ENCODE assay signal across 8 cellular contexts in genomic region chr2:191571163-191571769, GRCh38.
DNase-seq lines count a peak whose midpoint lies in the region; ATAC-seq, FAIRE-seq and TF ChIP-seq lines count a peak whose summit lies in the region.

No MANE protein-coding gene starts in this region.

- intact Hi-C loops in MCF 10A (cut with micrococcal nuclease), result loop anchor here (1.0 kb wide), 1 partner anchor 120 kb away; no protein-coding TSS in a partner anchor
- intact Hi-C loops in ovary (cut with DNase I), result no loop called here

- CTCF ChIA-PET in MCF 10A (lab: Yijun Ruan, JAX), result interaction anchor here (0.6 to 2.1 kb wide), 4 partner anchors 56 to 1248 kb away, joined by 3 to 9 read pairs (median 3); no protein-coding TSS in a partner anchor

- POLR2A ChIA-PET in MCF 10A (lab: Yijun Ruan, JAX), result interaction anchor here (0.6 to 4.0 kb wide), 10 partner anchors 16 to 235 kb away, joined by 3 to 14 read pairs (median 4); no protein-coding TSS in a partner anchor

- H3K27me3 ChIP-seq in liver (ENCODE audit: control insufficient read depth in 4 of 4, insufficient read depth in 4 of 4, low read length in 3 of 4) (no peaks in the 10 kb centered on the region), ovary (no peaks in the 10 kb centered on the region)

- peak; percentile 64 to 79 for TF ChIP-seq RAD21 in liver (IDR thresholded peaks at IDR 0.05)

- no peaks in the 10 kb centered on the region for H3K36me3 Mint-ChIP-seq in MCF 10A (ENCODE audit: insufficient read depth, unreplicated experiment)

- TF ChIP-seq POLR2A in ovary (IDR thresholded peaks at IDR 0.05), result no peak

- no peaks in the 10 kb centered on the region for H3K27me3 Mint-ChIP-seq in MCF 10A (ENCODE audit: insufficient read depth, unreplicated experiment)

- peak overlapping the region in 1 of 3 donors; percentile 29 for H3K4me3 ChIP-seq in liver (ENCODE audit: low read depth in 1 of 3, low read length in 3 of 3)
- H3K4me3 ChIP-seq in ovary, result no peak overlapping the region

- H3K4me1 Mint-ChIP-seq in MCF 10A (ENCODE audit: insufficient read depth, unreplicated experiment), result peaks cover 9% of the 10 kb centered on the region

- no peaks in the 10 kb centered on the region for H3K9me3 Mint-ChIP-seq in MCF 10A (ENCODE audit: unreplicated experiment)

- FAIRE-seq in urothelium cell line (lab: Jason Lieb, UNC), result no peak

- H3K4me3 Mint-ChIP-seq in MCF 10A (ENCODE audit: unreplicated experiment), result peak overlapping the region; percentile 24

- TF ChIP-seq EP300 in ovary (IDR thresholded peaks at IDR 0.05), result no peak

- H3K9ac ChIP-seq in ES-I3 (ENCODE audit: low read depth, low read length) (peak overlapping the region; percentile 13; the same call in 1 of the 2 replicates), liver (ENCODE audit: low read depth in 1 of 2, low read length in 2 of 2) (no peak overlapping the region)

- DNase-seq in NOMO-1 treated with DMSO at 0.1 percent for 48 hours (lab: John Stamatoyannopoulos, UW; ENCODE audit: unreplicated experiment) (peak; percentile 85), MCF 10A (ENCODE audit: unreplicated experiment) (peak; percentile 57), urothelium cell line (ENCODE audit: low spot score) (peak; percentile 52), NCI-H1930 (lab: John Stamatoyannopoulos, UW) (no peak), ovary (no peak)

- H3K27ac Mint-ChIP-seq in MCF 10A (ENCODE audit: low read depth, unreplicated experiment), result peak overlapping the region; percentile 78

- H3K36me3 ChIP-seq in ES-I3 (ENCODE audit: insufficient read depth, low read length) (no peaks in the 10 kb centered on the region), liver (ENCODE audit: control insufficient read depth in 4 of 4, insufficient read depth in 3 of 4, low read depth in 1 of 4, low read length in 3 of 4) (no peaks in the 10 kb centered on the region), ovary (no peaks in the 10 kb centered on the region)

- H3K27ac ChIP-seq in liver (ENCODE audit: low read depth in 1 of 2, low read length in 2 of 2) (peak overlapping the region in 1 of 2 donors; percentile 8), ovary (no peak overlapping the region)

- 16% methylated on average over 6 of the region's 6 CpGs for WGBS in liver
- WGBS in ovary, 3 donors, result 10 to 18% (median 11%) methylated on average over 6 of the region's 6 CpGs

- H3K4me1 ChIP-seq in ES-I3 (ENCODE audit: insufficient read depth, low read length) (peaks cover 4% of the 10 kb centered on the region; the same call in 1 of the 2 replicates), liver (ENCODE audit: control insufficient read depth in 4 of 4, insufficient read depth in 4 of 4, low read length in 3 of 4) (peaks cover 0 to 2% (median under 1%) of the 10 kb centered on the region in 4 donors), ovary (ENCODE audit: insufficient read depth) (no peaks in the 10 kb centered on the region)

- ATAC-seq in GM21786 (IDR thresholded peaks at IDR 0.05; ENCODE audit: unreplicated experiment), result peak; percentile 67

- no TSS peak for BruUV-seq in MCF 10A (replicated peaks; lab: Mats Ljungman, UMichigan)

- H3K9me3 ChIP-seq in ES-I3 (ENCODE audit: control insufficient read depth, insufficient read depth, low read length) (no peaks in the 10 kb centered on the region), liver (ENCODE audit: control insufficient read depth in 4 of 4, low read length in 3 of 4) (no peaks in the 10 kb centered on the region), ovary (no peaks in the 10 kb centered on the region)

- TF ChIP-seq CTCF in MCF 10A (IDR thresholded peaks at IDR 0.05; ENCODE audit: unreplicated experiment) (peak; percentile 27), liver (IDR thresholded peaks at IDR 0.05; ENCODE audit: low read depth, low read length, missing input control) (peak; percentile 33), ovary (IDR thresholded peaks at IDR 0.05) (no peak)

TF ChIP-seq in liver, 16 proteins besides CTCF, POLR2A, EP300 and RAD21:
- TF ChIP-seq MAX (IDR thresholded peaks at IDR 0.05), result no peak
- TF ChIP-seq ZBTB33 (IDR thresholded peaks at IDR 0.05), result no peak
- TF ChIP-seq ATF3 (IDR thresholded peaks at IDR 0.05), result no peak
- no peak for TF ChIP-seq HNF4A (conservative IDR thresholded peaks at IDR 0.05)
- TF ChIP-seq YY1 (IDR thresholded peaks at IDR 0.05), result peak; percentile 14
- TF ChIP-seq FOXA1 (IDR thresholded peaks at IDR 0.05), result no peak
TF ChIP-seq in liver: peak in this region for 1.

Comparison
In these comparisons a context has a peak if more than half of its experiments do, and no peak if none do; other contexts are left out.
1. DNase-seq: peak in NOMO-1 treated with DMSO at 0.1 percent for 48 hours (single experiment), MCF 10A (single experiment) and urothelium cell line (single experiment); none in NCI-H1930 (0 of 2) and ovary (0 of 5).
2. CTCF ChIP-seq: peak in MCF 10A (single experiment) and liver (single experiment); none in ovary (0 of 3).